In the genomic region with DNA sequence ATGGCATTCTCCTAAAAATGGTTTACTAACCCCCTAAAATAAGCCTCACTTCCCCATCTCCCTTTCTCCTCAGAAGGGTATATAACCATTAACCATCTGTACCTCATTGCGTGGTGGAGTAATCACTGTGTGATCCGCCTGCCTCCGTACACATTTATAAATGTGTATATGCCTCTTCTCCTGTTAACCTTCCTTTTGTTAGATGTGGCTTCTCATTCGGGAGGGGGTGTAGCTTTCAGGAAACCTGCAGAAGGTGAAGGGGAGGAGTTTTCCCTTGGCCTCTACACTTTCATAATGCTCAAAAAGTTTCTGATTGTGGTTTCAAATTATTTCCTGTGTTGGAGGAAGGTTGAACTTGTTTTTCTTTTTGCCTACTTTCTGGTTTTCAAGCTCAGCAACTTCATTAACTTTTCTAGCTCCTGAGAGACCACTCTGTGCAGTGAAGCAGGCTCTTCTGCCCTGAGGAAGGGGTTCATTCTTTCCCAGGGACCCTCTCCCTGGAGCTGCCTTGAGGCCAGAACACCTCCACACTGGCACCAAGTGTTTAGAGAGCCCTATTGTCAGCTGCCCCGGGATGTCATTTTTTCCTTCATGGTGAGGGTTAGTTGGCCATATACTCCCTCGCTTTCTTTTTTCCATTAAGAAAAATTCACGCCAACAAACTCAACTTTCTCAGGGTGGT, we compare ENCODE assay signal across 13 cellular contexts. TPM values are rescaled to one million over a fixed set of nuclear protein-coding genes. Genes with fewer than 3 reads are reported as not detected.
DNase-seq lines count a peak whose midpoint lies in the region; ATAC-seq and TF ChIP-seq lines count a peak whose summit lies in the region.
"Had no signal": no experiment of that assay in that cellular context is flagged by ENCODE, and none has a peak within 500 bp of the region (broad histone marks: within the 10 kb centered on the region; RNA-seq: fewer than 3 reads in every experiment).

No MANE protein-coding gene starts in this region.

- H3K4me3 Mint-ChIP-seq in IgD-negative memory B cell (peak overlapping the region in 3 of 4 donors; percentile 39 to 59 (median 57)), CD14-positive monocyte (no peak overlapping the region)
- H3K4me3 Mint-ChIP-seq in activated naive CD4-positive, alpha-beta T cell treated with anti-CD3 and anti-CD28 coated beads for 36 hours = peak overlapping the region; percentile 89

- no TSS peak for BruUV-seq in A673 (replicated peaks; lab: Mats Ljungman, UMichigan)

- H3K4me1 Mint-ChIP-seq in IgD-negative memory B cell (peaks cover 0 to 2% (median 0%) of the 10 kb centered on the region in 3 donors), CD14-positive monocyte (peaks cover 1% of the 10 kb centered on the region)
- peaks cover 78% of the 10 kb centered on the region for H3K4me1 Mint-ChIP-seq in activated naive CD4-positive, alpha-beta T cell treated with anti-CD3 and anti-CD28 coated beads for 36 hours (ENCODE audit: low read depth)

- H3K27ac Mint-ChIP-seq in IgD-negative memory B cell (no peak overlapping the region), CD14-positive monocyte (no peak overlapping the region)
- H3K27ac Mint-ChIP-seq in activated naive CD4-positive, alpha-beta T cell treated with anti-CD3 and anti-CD28 coated beads for 36 hours = peak overlapping the region; percentile 99
- H3K27ac Mint-ChIP-seq: progenitor cell of endocrine pancreas had no signal

- H3K9me3 Mint-ChIP-seq in IgD-negative memory B cell = peaks cover 0 to 3% (median 0%) of the 10 kb centered on the region in 3 donors
- H3K9me3 Mint-ChIP-seq in activated naive CD4-positive, alpha-beta T cell treated with anti-CD3 and anti-CD28 coated beads for 36 hours = no peaks in the 10 kb centered on the region
- peaks cover 0 to 7% (median 0%) of the 10 kb centered on the region in 7 donors for H3K9me3 Mint-ChIP-seq in CD14-positive monocyte

- TF ChIP-seq CTCF in CD14-positive monocyte (IDR thresholded peaks at IDR 0.05) = no peak
- TF ChIP-seq CTCF in A673 (conservative IDR thresholded peaks at IDR 0.05; ENCODE audit: low read depth, low read length) = no peak

- H3K27ac ChIP-seq in A673 (ENCODE audit: low read depth, low read length, poor library complexity, severe bottlenecking) = no peak overlapping the region
- H3K27ac ChIP-seq: foreskin keratinocyte, lower lobe of right lung, VCaP had no signal

- no peak for ATAC-seq in GM21723 (IDR thresholded peaks at IDR 0.05; ENCODE audit: unreplicated experiment)
- no peak for ATAC-seq in HG02759 (IDR thresholded peaks at IDR 0.05; ENCODE audit: unreplicated experiment)
- ATAC-seq: foreskin keratinocyte, lower lobe of right lung had no signal

- H3K4me3 ChIP-seq in A673 (ENCODE audit: low read depth, low read length, poor library complexity, severe bottlenecking) = no peak overlapping the region
- H3K4me3 ChIP-seq: lower lobe of right lung had no signal

- CTCF ChIA-PET in activated naive CD4-positive, alpha-beta T cell treated with anti-CD3 and anti-CD28 coated beads for 36 hours (lab: Charles Lee) = interaction anchor here (0.6 to 1.7 kb wide), 10 partner anchors 9 to 633 kb away, joined by 3 to 10 read pairs (median 4); no protein-coding TSS in a partner anchor
- CTCF ChIA-PET in A673 (lab: Charles Lee) = interaction anchor here (0.6 kb wide), 1 partner anchor 12 kb away, joined by 7 read pairs; no protein-coding TSS in a partner anchor

- no peaks in the 10 kb centered on the region for H3K4me1 ChIP-seq in A673 (ENCODE audit: insufficient read depth, low read length, poor library complexity, severe bottlenecking)
- H3K4me1 ChIP-seq: foreskin keratinocyte, lower lobe of right lung had no signal

- intact Hi-C loops in activated naive CD4-positive, alpha-beta T cell treated with anti-CD3 and anti-CD28 coated beads for 36 hours (cut with micrococcal nuclease) = loop anchor here (1.0 to 10.0 kb wide), 13 partner anchors 9 to 1445 kb away; partner anchors contain the start of genes DHFR, MSH3, MTX3 and ZCCHC9
- intact Hi-C loops in CD14-positive monocyte (cut with micrococcal nuclease) (no loop called here), A673 (cut with micrococcal nuclease; ENCODE audit: unreplicated experiment) (no loop called here)

- POLR2A ChIA-PET in A673 (lab: Charles Lee; ENCODE audit: low non-redundant PET) = no interaction called here

- H3K36me3 ChIP-seq in A673 (ENCODE audit: insufficient read depth, low read length, poor library complexity, severe bottlenecking) = no peaks in the 10 kb centered on the region
- H3K36me3 ChIP-seq: lower lobe of right lung had no signal

- H3K27me3 Mint-ChIP-seq in IgD-negative memory B cell (peaks cover 12% of the 10 kb centered on the region), CD14-positive monocyte (ENCODE audit: low read depth in 3 of 3) (peaks cover 4 to 13% (median 10%) of the 10 kb centered on the region in 3 donors)
- H3K27me3 Mint-ChIP-seq in activated naive CD4-positive, alpha-beta T cell treated with anti-CD3 and anti-CD28 coated beads for 36 hours (ENCODE audit: low read depth) = no peaks in the 10 kb centered on the region
- H3K27me3 Mint-ChIP-seq: progenitor cell of endocrine pancreas had no signal

- no peaks in the 10 kb centered on the region for H3K9me3 ChIP-seq in A673 (ENCODE audit: low read depth, low read length, poor library complexity, severe bottlenecking)
- H3K9me3 ChIP-seq: lower lobe of right lung had no signal

- H3K36me3 Mint-ChIP-seq in IgD-negative memory B cell = no peaks in the 10 kb centered on the region
- H3K36me3 Mint-ChIP-seq in activated naive CD4-positive, alpha-beta T cell treated with anti-CD3 and anti-CD28 coated beads for 36 hours (ENCODE audit: low read depth) = peaks cover 11% of the 10 kb centered on the region
- no peaks in the 10 kb centered on the region for H3K36me3 Mint-ChIP-seq in CD14-positive monocyte

- peak; percentile 63 to 67 for DNase-seq in activated CD4-positive, alpha-beta T cell treated with anti-CD3 and anti-CD28 coated beads for 4 hours
- DNase-seq in activated naive CD4-positive, alpha-beta T cell treated with anti-CD3 and anti-CD28 coated beads for 36 hours = peak; percentile 81
- DNase-seq in stimulated activated CD4-positive, alpha-beta T cell treated with anti-CD3 and anti-CD28 coated beads, Interleukin-2, amount 100 ng/mL, for 4 hours (ENCODE audit: low read depth) = peak; percentile 61
- DNase-seq in CD14-positive monocyte (ENCODE audit: low spot score) (no peak), A673 (ENCODE audit: low spot score) (no peak)
- DNase-seq: foreskin keratinocyte, lower lobe of right lung, NCI-H2081 had no signal

- no peaks in the 10 kb centered on the region for H3K27me3 ChIP-seq in A673 (replicated peaks; ENCODE audit: insufficient read depth, low read depth, low read length, poor library complexity)

RNA-seq across cellular contexts. Expression of gene RASGRF2, which starts 46.9 kb away (rescaled TPM):
- polyA plus RNA-seq in IgD-negative memory B cell (0.46 TPM), CD14-positive monocyte (under 1 TPM in 1 of 2 donors, not detected in 1; 0.02 TPM)
- total RNA-seq in activated naive CD4-positive, alpha-beta T cell treated with anti-CD3 and anti-CD28 coated beads for 36 hours = 10 to 100 TPM in 1 of 2 experiments, 1 to 10 TPM in 1; 9.2 to 10.8 TPM
- total RNA-seq in A673 (2021) = 8.4 and 9.1 TPM in 2 replicates
- polyA plus RNA-seq: foreskin keratinocyte had no signal

Comparison
In these comparisons a context has a peak if more than half of its experiments do, and no peak if none do; other contexts are left out.
1. H3K4me3 Mint-ChIP-seq: peak in IgD-negative memory B cell (3 of 4) and activated naive CD4-positive, alpha-beta T cell treated with anti-CD3 and anti-CD28 coated beads for 36 hours (single experiment); none in CD14-positive monocyte (0 of 2).
2. DNase-seq: peak in activated CD4-positive, alpha-beta T cell treated with anti-CD3 and anti-CD28 coated beads for 4 hours (2 of 2), activated naive CD4-positive, alpha-beta T cell treated with anti-CD3 and anti-CD28 coated beads for 36 hours (single experiment) and stimulated activated CD4-positive, alpha-beta T cell treated with anti-CD3 and anti-CD28 coated beads, Interleukin-2, amount 100 ng/mL, for 4 hours (single experiment); none in CD14-positive monocyte (single experiment) and A673 (single experiment).